In the genomic region with DNA sequence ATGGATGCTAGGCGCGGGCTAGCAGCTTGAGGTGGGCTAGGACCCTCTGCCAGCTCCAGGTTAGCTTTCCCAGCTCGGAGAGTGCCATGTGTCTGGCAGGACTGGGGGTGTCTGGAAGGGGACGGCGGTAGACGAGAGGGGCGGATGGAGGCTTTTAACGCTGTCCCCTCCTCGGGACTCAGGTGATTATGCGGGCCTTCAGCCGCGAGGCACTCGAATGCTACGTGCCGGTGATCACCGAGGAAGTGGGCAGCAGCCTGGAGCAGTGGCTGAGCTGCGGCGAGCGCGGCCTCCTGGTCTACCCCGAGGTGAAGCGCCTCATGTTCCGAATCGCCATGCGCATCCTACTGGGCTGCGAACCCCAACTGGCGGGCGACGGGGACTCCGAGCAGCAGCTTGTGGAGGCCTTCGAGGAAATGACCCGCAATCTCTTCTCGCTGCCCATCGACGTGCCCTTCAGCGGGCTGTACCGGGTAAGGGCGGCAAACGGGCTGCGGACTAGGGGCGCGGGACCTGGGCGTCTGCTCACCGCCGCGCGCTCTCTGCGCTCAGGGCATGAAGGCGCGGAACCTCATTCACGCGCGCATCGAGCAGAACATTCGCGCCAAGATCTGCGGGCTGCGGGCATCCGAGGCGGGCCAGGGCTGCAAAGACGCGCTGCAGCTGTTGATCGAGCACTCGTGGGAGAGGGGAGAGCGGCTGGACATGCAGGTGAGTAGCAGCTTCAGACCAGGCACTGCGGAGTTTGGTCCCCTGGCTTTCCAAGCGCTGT, we compare ENCODE assay signal across 11 cellular contexts. TPM values are rescaled to one million over a fixed set of nuclear protein-coding genes. Genes with fewer than 3 reads are reported as not detected.
DNase-seq lines count a peak whose midpoint lies in the region; ATAC-seq lines count a peak whose summit lies in the region.
"Had no signal": no experiment of that assay in that cellular context is flagged by ENCODE, and none has a peak within 500 bp of the region (broad histone marks: within the 10 kb centered on the region; RNA-seq: fewer than 3 reads in every experiment).

No MANE protein-coding gene starts in this region.

- CTCF ChIA-PET in activated naive CD4-positive, alpha-beta T cell treated with anti-CD3 and anti-CD28 coated beads, Interleukin-2, amount 10 ng/mL, durations not matched to agents 7 days and 5 days (lab: Charles Lee): interaction anchor here (1.1 to 4.7 kb wide), 3 partner anchors 8 to 282 kb away, joined by 3 to 15 read pairs (median 8); no protein-coding TSS in a partner anchor
- CTCF ChIA-PET in activated CD8-positive, alpha-beta T cell treated with anti-CD3 and anti-CD28 coated beads, Interleukin-2, amount 10 ng/mL, durations not matched to agents 7 days and 5 days (lab: Charles Lee): interaction anchor here (0.6 to 1.9 kb wide), 4 partner anchors 10 to 453 kb away, joined by 3 to 6 read pairs (median 4); no protein-coding TSS in a partner anchor

- no peak overlapping the region for H3K27ac Mint-ChIP-seq in activated naive CD4-positive, alpha-beta T cell treated with anti-CD3 and anti-CD28 coated beads, Interleukin-2, amount 10 ng/mL, durations not matched to agents 7 days and 5 days
- H3K27ac Mint-ChIP-seq in activated CD8-positive, alpha-beta T cell treated with anti-CD3 and anti-CD28 coated beads, Interleukin-2, amount 10 ng/mL, durations not matched to agents 7 days and 5 days: no peak overlapping the region
- H3K27ac Mint-ChIP-seq in stimulated activated memory B cell treated with anti-CD40 and anti-IgM and Interleukin-4, amounts not matched to agents 10 μg/mL and 1 μg/mL and 100 μg/mL, for 72 hours: peak overlapping the region; percentile 67

- no peak for DNase-seq in activated naive CD4-positive, alpha-beta T cell treated with anti-CD3 and anti-CD28 coated beads, Interleukin-2, amount 10 ng/mL, durations not matched to agents 7 days and 5 days
- no peak for DNase-seq in activated naive CD4-positive, alpha-beta T cell treated with Interleukin-2 at 50 U/mL for 16 hours
- no peak for DNase-seq in activated CD8-positive, alpha-beta T cell treated with anti-CD3 and anti-CD28 coated beads, Interleukin-2, amount 10 ng/mL, durations not matched to agents 7 days and 5 days
- DNase-seq in islet precursor cell (peak; percentile 64), KG1 (lab: John Stamatoyannopoulos, UW) (no peak), amniotic stem cell (lab: John Stamatoyannopoulos, UW) (no peak), SKM-1 treated with dmso at 0.1 percent for 144 hours (lab: John Stamatoyannopoulos, UW; ENCODE audit: unreplicated experiment) (no peak)
- DNase-seq: kidney; stimulated activated CD4-positive, alpha-beta T cell treated with anti-CD3 and anti-CD28 coated beads, Interleukin-4, amount 100 ng/mL, for 24 hours had no signal

- no peaks in the 10 kb centered on the region for H3K9me3 Mint-ChIP-seq in activated naive CD4-positive, alpha-beta T cell treated with anti-CD3 and anti-CD28 coated beads, Interleukin-2, amount 10 ng/mL, durations not matched to agents 7 days and 5 days
- H3K9me3 Mint-ChIP-seq in activated CD8-positive, alpha-beta T cell treated with anti-CD3 and anti-CD28 coated beads, Interleukin-2, amount 10 ng/mL, durations not matched to agents 7 days and 5 days (ENCODE audit: insufficient read depth): no peaks in the 10 kb centered on the region
- no peaks in the 10 kb centered on the region for H3K9me3 Mint-ChIP-seq in stimulated activated memory B cell treated with anti-CD40 and anti-IgM and Interleukin-4, amounts not matched to agents 10 μg/mL and 1 μg/mL and 100 μg/mL, for 72 hours

- peaks cover 5% of the 10 kb centered on the region for H3K36me3 Mint-ChIP-seq in activated naive CD4-positive, alpha-beta T cell treated with anti-CD3 and anti-CD28 coated beads, Interleukin-2, amount 10 ng/mL, durations not matched to agents 7 days and 5 days
- H3K36me3 Mint-ChIP-seq in activated CD8-positive, alpha-beta T cell treated with anti-CD3 and anti-CD28 coated beads, Interleukin-2, amount 10 ng/mL, durations not matched to agents 7 days and 5 days (ENCODE audit: low read depth): no peaks in the 10 kb centered on the region
- no peaks in the 10 kb centered on the region for H3K36me3 Mint-ChIP-seq in stimulated activated memory B cell treated with anti-CD40 and anti-IgM and Interleukin-4, amounts not matched to agents 10 μg/mL and 1 μg/mL and 100 μg/mL, for 72 hours

- ATAC-seq in activated CD8-positive, alpha-beta T cell treated with anti-CD3 and anti-CD28 coated beads, Interleukin-2, amount 10 ng/mL, durations not matched to agents 7 days and 5 days: peak; percentile 30
- ATAC-seq in stimulated activated memory B cell treated with anti-CD40 and anti-IgM and Interleukin-4, amounts not matched to agents 10 μg/mL and 1 μg/mL and 100 μg/mL, for 72 hours: no peak

- POLR2A ChIA-PET in activated CD8-positive, alpha-beta T cell treated with anti-CD3 and anti-CD28 coated beads, Interleukin-2, amount 10 ng/mL, durations not matched to agents 7 days and 5 days (lab: Charles Lee): no interaction called here

- peak overlapping the region; percentile 58 for H3K4me3 Mint-ChIP-seq in activated naive CD4-positive, alpha-beta T cell treated with anti-CD3 and anti-CD28 coated beads, Interleukin-2, amount 10 ng/mL, durations not matched to agents 7 days and 5 days
- H3K4me3 Mint-ChIP-seq in activated CD8-positive, alpha-beta T cell treated with anti-CD3 and anti-CD28 coated beads, Interleukin-2, amount 10 ng/mL, durations not matched to agents 7 days and 5 days: peak overlapping the region; percentile 71
- peak overlapping the region; percentile 90 for H3K4me3 Mint-ChIP-seq in stimulated activated memory B cell treated with anti-CD40 and anti-IgM and Interleukin-4, amounts not matched to agents 10 μg/mL and 1 μg/mL and 100 μg/mL, for 72 hours

- H3K27me3 Mint-ChIP-seq in activated naive CD4-positive, alpha-beta T cell treated with anti-CD3 and anti-CD28 coated beads, Interleukin-2, amount 10 ng/mL, durations not matched to agents 7 days and 5 days: peaks cover 88% of the 10 kb centered on the region
- H3K27me3 Mint-ChIP-seq in activated CD8-positive, alpha-beta T cell treated with anti-CD3 and anti-CD28 coated beads, Interleukin-2, amount 10 ng/mL, durations not matched to agents 7 days and 5 days (ENCODE audit: low read depth): peaks cover 77% of the 10 kb centered on the region
- H3K27me3 Mint-ChIP-seq in stimulated activated memory B cell treated with anti-CD40 and anti-IgM and Interleukin-4, amounts not matched to agents 10 μg/mL and 1 μg/mL and 100 μg/mL, for 72 hours: peaks cover 69% of the 10 kb centered on the region

- H3K4me1 Mint-ChIP-seq in activated naive CD4-positive, alpha-beta T cell treated with anti-CD3 and anti-CD28 coated beads, Interleukin-2, amount 10 ng/mL, durations not matched to agents 7 days and 5 days: peaks cover 24% of the 10 kb centered on the region
- H3K4me1 Mint-ChIP-seq in activated CD8-positive, alpha-beta T cell treated with anti-CD3 and anti-CD28 coated beads, Interleukin-2, amount 10 ng/mL, durations not matched to agents 7 days and 5 days (ENCODE audit: low read depth): peaks cover 30% of the 10 kb centered on the region
- peaks cover 51% of the 10 kb centered on the region for H3K4me1 Mint-ChIP-seq in stimulated activated memory B cell treated with anti-CD40 and anti-IgM and Interleukin-4, amounts not matched to agents 10 μg/mL and 1 μg/mL and 100 μg/mL, for 72 hours

RNA-seq across cellular contexts. Expression of gene CYP26A1, which starts 1.1 kb away (rescaled TPM):
- total RNA-seq in activated CD8-positive, alpha-beta T cell treated with anti-CD3 and anti-CD28 coated beads, Interleukin-2, amount 10 ng/mL, durations not matched to agents 7 days and 5 days: not detected
- total RNA-seq: NCI-H460 had no signal

RNA-seq across cellular contexts. Expression of gene CYP26C1, which starts 14.2 kb away (rescaled TPM):
- total RNA-seq in activated CD8-positive, alpha-beta T cell treated with anti-CD3 and anti-CD28 coated beads, Interleukin-2, amount 10 ng/mL, durations not matched to agents 7 days and 5 days: under 1 TPM; 0.10 to 0.11 TPM
